ENCODE assay signal across 8 cellular contexts in the genomic region with DNA sequence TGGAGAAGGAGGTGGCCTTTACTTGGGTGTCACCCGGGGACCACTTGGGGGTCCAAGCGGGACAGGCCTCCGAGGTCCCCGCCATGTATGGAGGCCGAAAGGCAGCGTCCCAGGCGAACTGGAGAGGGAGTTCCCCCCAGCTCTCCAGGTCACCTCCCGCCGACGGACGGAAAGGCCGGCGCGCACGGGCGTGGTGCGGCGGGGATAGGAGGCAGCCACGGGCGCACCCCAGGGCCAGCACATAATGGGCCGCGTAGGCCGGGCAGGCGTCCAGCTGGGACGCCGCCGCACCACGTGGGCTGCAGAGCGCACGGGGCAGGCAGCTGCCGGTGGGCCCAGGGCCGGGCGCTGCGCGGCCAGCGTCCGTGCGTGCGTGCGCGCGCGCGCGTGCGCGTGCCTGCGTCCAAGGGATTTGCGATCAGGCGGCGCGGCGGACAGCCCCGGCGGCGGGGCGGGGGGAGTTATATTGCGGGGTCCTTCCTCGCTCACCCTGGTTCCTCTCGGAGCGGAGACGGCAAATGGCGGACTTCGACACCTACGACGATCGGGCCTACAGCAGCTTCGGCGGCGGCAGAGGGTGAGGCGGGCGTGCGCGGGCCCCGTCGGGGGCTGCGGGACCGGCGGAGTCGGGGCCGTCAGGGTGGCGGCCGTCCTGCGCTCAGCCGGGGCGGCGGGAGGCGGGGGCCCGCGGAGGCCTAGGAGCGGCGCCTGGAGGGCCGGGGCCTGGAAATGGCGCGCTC. TPM values are rescaled to one million over a fixed set of nuclear protein-coding genes. Genes with fewer than 3 reads are reported as not detected.
DNase-seq lines count a peak whose midpoint lies in the region; ATAC-seq and TF ChIP-seq lines count a peak whose summit lies in the region.

A gene (plus strand): TSS at position 491 of the 740 bp plus-strand sequence. CDS start 28 bp downstream, at position 519.

- H3K27me3 ChIP-seq in adrenal gland (no peaks in the 10 kb centered on the region), heart right ventricle (no peaks in the 10 kb centered on the region)

- H3K36me3 Mint-ChIP-seq in type B pancreatic cell: peaks cover 14% of the 10 kb centered on the region

- ATAC-seq in HG02870 (IDR thresholded peaks at IDR 0.05; ENCODE audit: unreplicated experiment): peak; percentile 73
- peak; percentile 97 to 99 (median 98) for ATAC-seq in heart right ventricle

- H3K4me1 ChIP-seq in adrenal gland (replicated peaks in 1 of 2): peaks cover 19 to 52% of the 10 kb centered on the region in 2 donors
- peaks cover 16 to 50% (median 47%) of the 10 kb centered on the region in 9 donors for H3K4me1 ChIP-seq in heart right ventricle

- H3K9me3 ChIP-seq in adrenal gland (replicated peaks in 1 of 3): no peaks in the 10 kb centered on the region
- H3K9me3 ChIP-seq in heart right ventricle: no peaks in the 10 kb centered on the region

- no peaks in the 10 kb centered on the region for H3K27me3 Mint-ChIP-seq in type B pancreatic cell

- peak; percentile 80 to 92 for TF ChIP-seq POLR2A in adrenal gland (IDR thresholded peaks at IDR 0.05)

- intact Hi-C loops in adrenal gland (cut with DNase I) (no loop called here), heart right ventricle (cut with DNase I) (loop anchor here in 4 of 10 donors (5.0 to 10.0 kb wide), 4 partner anchors 78 to 309 kb away; a partner anchor contains a TSS), posterior cingulate gyrus (cut with DNase I) (loop anchor here (2.0 to 10.0 kb wide), 2 partner anchors 81 to 109 kb away; a partner anchor contains a TSS)

- H3K27ac ChIP-seq in adrenal gland (peak within 1 kb of the TSS; percentile 83 to 99 (median 96)), heart right ventricle (peak within 1 kb of the TSS; percentile 64 to 96 (median 95))

- H3K4me3 ChIP-seq in adrenal gland: peak within 1 kb of the TSS; percentile 60 to 92 (median 83)
- H3K4me3 ChIP-seq in heart right ventricle: peak within 1 kb of the TSS; percentile 80 to 99 (median 95)

- no peaks in the 10 kb centered on the region for H3K9me3 Mint-ChIP-seq in type B pancreatic cell

- no peak for TF ChIP-seq CTCF in GM13977 (IDR thresholded peaks at IDR 0.05; ENCODE audit: extremely low read depth, insufficient read depth, missing control alignments)
- no peak for TF ChIP-seq CTCF in adrenal gland (IDR thresholded peaks at IDR 0.05)
- peak in 1 of 9 donors; percentile 7 for TF ChIP-seq CTCF in heart right ventricle (IDR thresholded peaks at IDR 0.05)
- no peak for TF ChIP-seq CTCF in type B pancreatic cell (conservative IDR thresholded peaks at IDR 0.05)

- H3K36me3 ChIP-seq in adrenal gland (replicated peaks in 1 of 2): peaks cover 0 to 8% of the 10 kb centered on the region in 2 donors
- H3K36me3 ChIP-seq in heart right ventricle: peaks cover 0 to 30% (median 7%) of the 10 kb centered on the region in 9 donors

- H3K4me1 Mint-ChIP-seq in type B pancreatic cell (ENCODE audit: unreplicated experiment): peaks cover 29% of the 10 kb centered on the region

- peak within 1 kb of the TSS; percentile 90 for H3K4me3 Mint-ChIP-seq in type B pancreatic cell

- peak; percentile 96 for DNase-seq in GM13977 (ENCODE audit: low spot score)
- peak; percentile 67 for DNase-seq in NCI-H146 treated with DMSO at 0.1 percent for 48 hours (lab: John Stamatoyannopoulos, UW; ENCODE audit: unreplicated experiment)
- peak; percentile 85 to 93 (median 91) for DNase-seq in T-helper 1 cell
- DNase-seq in adrenal gland: peak; percentile 95 to 98 (median 98)
- DNase-seq in heart right ventricle: peak; percentile 96 to 98
- peak; percentile 91 to 99 (median 94) for DNase-seq in posterior cingulate gyrus
- peak; percentile 98 for DNase-seq in type B pancreatic cell (ENCODE audit: extremely low spot score, unreplicated experiment)

- WGBS in adrenal gland, 4 donors: 1% methylated on average over 88 to 93 of the region's 95 CpGs; no CpG with 5 or more reads in 2 of the 4 donors
- 0 to 1% methylated on average over 64 to 95 of the region's 95 CpGs for WGBS in heart right ventricle, 2 donors

- H3K27ac Mint-ChIP-seq in type B pancreatic cell: peak within 1 kb of the TSS; percentile 96

- in situ Hi-C loops in GM13977 (cut with MboI; ENCODE audit: low pct_unique_long_range_greater_than_20kb, low sequenced_read_pairs, unreplicated experiment): no loop called here

RNA-seq across cellular contexts. Expression of the gene that starts here (rescaled TPM):
- total RNA-seq in adrenal gland: 100 to 1,000 TPM; 235 to 364 (median 263) TPM
- polyA plus RNA-seq in adrenal gland: 100 to 1,000 TPM; 108 to 215 (median 142) TPM
- 100 to 1,000 TPM; 182 to 239 (median 193) TPM for total RNA-seq in heart right ventricle
- polyA plus RNA-seq in heart right ventricle: 100 to 1,000 TPM in 1 of 2 donors, 10 to 100 TPM in 1; 76.2 to 187 TPM
- 250 and 251 TPM in 2 replicates for total RNA-seq in type B pancreatic cell (ENCODE audit: low replicate concordance)

Comparison
In these comparisons a context has a peak if more than half of its experiments do, and no peak if none do; other contexts are left out.
1. Peak in every context shown above with its lines: DNase-seq, ATAC-seq, H3K4me3 ChIP-seq and H3K27ac ChIP-seq.